Comparison of ENCODE assay signal across 16 cellular contexts in genomic region chr11:241634-242033, GRCh38. TPM values are rescaled to one million over a fixed set of nuclear protein-coding genes. Genes with fewer than 3 reads are reported as not detected.
DNase-seq lines count a peak whose midpoint lies in the region; TF ChIP-seq lines count a peak whose summit lies in the region.
"Had no signal": no experiment of that assay in that cellular context is flagged by ENCODE, and none has a peak within 500 bp of the region (broad histone marks: within the 10 kb centered on the region; RNA-seq: fewer than 3 reads in every experiment).

No MANE protein-coding gene starts in this region.

- 0 out of 2 replicates have a peak, but pooled peaks cover 1% of the 10 kb centered on the region for H3F3A ChIP-seq in GM23248 (ENCODE audit: insufficient read depth)

- intact Hi-C loops in CD14-positive monocyte (cut with micrococcal nuclease), result no loop called here

- 87 to 89% methylated on average over 5 of the region's 5 CpGs for WGBS in GM23248 (ENCODE audit: low coverage in 1 of 2, low lambda C conversion rate in 2 of 2, missing lambda C conversion rate in 2 of 2), 2 experiments

- H3K4me3 Mint-ChIP-seq in CD14-positive monocyte (no peak overlapping the region), chondrocyte (ENCODE audit: unreplicated experiment) (no peak overlapping the region), nephron progenitor cell (no peak overlapping the region)

- peak overlapping the region in 4 of 7 donors; percentile 1 to 48 (median 34) for H3K27ac Mint-ChIP-seq in CD14-positive monocyte
- peak overlapping the region; percentile 18 for H3K27ac Mint-ChIP-seq in chondrocyte (ENCODE audit: unreplicated experiment)
- H3K27ac Mint-ChIP-seq in nephron progenitor cell, result peak overlapping the region; percentile 3

- no peak overlapping the region for H3K4me2 ChIP-seq in GM23248 (ENCODE audit: unreplicated experiment)

- no peaks in the 10 kb centered on the region for H3K27me3 ChIP-seq in GM23248 (replicated peaks; ENCODE audit: insufficient read depth)
- H3K27me3 ChIP-seq: ascending aorta, BE2C had no signal

- DNase-seq in CD14-positive monocyte (ENCODE audit: low spot score) (no peak), GM23248 (no peak), chondrocyte (ENCODE audit: low spot score) (no peak), nephron progenitor cell (no peak), hypothalamus (lab: John Stamatoyannopoulos, UW) (no peak), COLO668 (lab: John Stamatoyannopoulos, UW; ENCODE audit: unreplicated experiment) (no peak), amniotic stem cell (lab: John Stamatoyannopoulos, UW) (no peak)
- DNase-seq: activated T-cell treated with anti-CD3 and anti-CD28 coated beads, Interleukin-2, amount 50 U/mL, for 1 hour; BE2C; DMS53; kidney glomerular epithelial cell; NCI-H345; stimulated activated CD4-positive, alpha-beta T cell treated with anti-CD3 and anti-CD28 coated beads, Interleukin-2, amount 100 ng/mL, for 48 hours had no signal

- H2AFZ ChIP-seq in GM23248, result no peak overlapping the region

- H3K36me3 Mint-ChIP-seq in CD14-positive monocyte (peaks cover 65 to 71% of the 10 kb centered on the region in 2 donors), chondrocyte (ENCODE audit: low read depth) (peaks cover 26% of the 10 kb centered on the region), nephron progenitor cell (ENCODE audit: low read depth) (peaks cover 54% of the 10 kb centered on the region)

- H3K9me2 ChIP-seq in GM23248 (ENCODE audit: insufficient read depth), result no peaks in the 10 kb centered on the region

- peaks cover 0 to 2% (median 0%) of the 10 kb centered on the region in 3 donors for H3K27me3 Mint-ChIP-seq in CD14-positive monocyte (ENCODE audit: low read depth in 3 of 3)
- H3K27me3 Mint-ChIP-seq in chondrocyte (ENCODE audit: low read depth), result no peaks in the 10 kb centered on the region
- no peaks in the 10 kb centered on the region for H3K27me3 Mint-ChIP-seq in nephron progenitor cell (ENCODE audit: low read depth, poor library complexity)

- H3K27ac ChIP-seq in GM23248, result no peak overlapping the region
- H3K27ac ChIP-seq: ascending aorta had no signal

- no peak overlapping the region for H3K4me3 ChIP-seq in GM23248
- H3K4me3 ChIP-seq: ascending aorta had no signal

- peaks cover 86% of the 10 kb centered on the region for H3K79me2 ChIP-seq in GM23248 (ENCODE audit: insufficient read depth)

- H3K4me1 Mint-ChIP-seq in CD14-positive monocyte (peaks cover 17% of the 10 kb centered on the region), chondrocyte (ENCODE audit: low read depth) (peaks cover 22% of the 10 kb centered on the region), nephron progenitor cell (peaks cover 16% of the 10 kb centered on the region)

- peaks cover 50% of the 10 kb centered on the region for H3K36me3 ChIP-seq in GM23248 (ENCODE audit: low read depth)

- no peak for TF ChIP-seq CTCF in CD14-positive monocyte (IDR thresholded peaks at IDR 0.05)
- no peak for TF ChIP-seq CTCF in chondrocyte (IDR thresholded peaks at IDR 0.05)
- no peak for TF ChIP-seq CTCF in nephron progenitor cell (IDR thresholded peaks at IDR 0.05)

- in situ Hi-C loops in GM23248 (cut with MboI), result no loop called here

- H3K9ac ChIP-seq in GM23248, result 0 out of 2 replicates have a peak overlapping the region, but pooled peaks have one; percentile 5

- H3K9me3 Mint-ChIP-seq in CD14-positive monocyte (no peaks in the 10 kb centered on the region), chondrocyte (ENCODE audit: low read depth) (no peaks in the 10 kb centered on the region), nephron progenitor cell (no peaks in the 10 kb centered on the region)

- no peaks in the 10 kb centered on the region for H4K20me1 ChIP-seq in GM23248 (ENCODE audit: insufficient read depth)

- peaks cover 12% of the 10 kb centered on the region; the same call in 1 of the 2 replicates for H3K4me1 ChIP-seq in GM23248 (ENCODE audit: insufficient read depth)
- H3K4me1 ChIP-seq: BE2C had no signal

- no peaks in the 10 kb centered on the region for H3K9me3 ChIP-seq in GM23248 (ENCODE audit: low read depth)
- H3K9me3 ChIP-seq: ascending aorta, BE2C had no signal

RNA-seq across cellular contexts. Expression of gene PSMD13, which starts 4.9 kb away (rescaled TPM):
- polyA plus RNA-seq in CD14-positive monocyte, result 100 to 1,000 TPM; 218 to 272 TPM
- 127 and 145 TPM in 2 replicates for total RNA-seq in GM23248 (2014; rRNA removed; shearing (Covaris generic))
- 188 and 193 TPM in 2 replicates for polyA plus RNA-seq in GM23248 (2016; fragmentation: Nextera tagmentation; extraction: Ambion mirVana)
- total RNA-seq in chondrocyte, result 103 to 122 TPM (median 104 TPM) in 3 replicates

RNA-seq across cellular contexts. Expression of gene SIRT3, which starts 5.5 kb away (rescaled TPM):
- polyA plus RNA-seq in CD14-positive monocyte (1 to 10 TPM; 4.3 TPM), GM23248 (2016; fragmentation: Nextera tagmentation; extraction: Ambion mirVana) (12.3 and 14.9 TPM in 2 replicates)
- total RNA-seq in GM23248 (2014; rRNA removed; shearing (Covaris generic)), result 10.5 and 15.5 TPM in 2 replicates
- total RNA-seq in chondrocyte, result 14.5 to 20.9 TPM (median 18.5 TPM) in 3 replicates

RNA-seq across cellular contexts. Expression of gene RIC8A, which starts 34.1 kb away (rescaled TPM):
- polyA plus RNA-seq in CD14-positive monocyte (10 to 100 TPM; 51.1 to 56.5 TPM), GM23248 (2016; fragmentation: Nextera tagmentation; extraction: Ambion mirVana) (121 and 132 TPM in 2 replicates)
- 220 and 226 TPM in 2 replicates for total RNA-seq in GM23248 (2014; rRNA removed; shearing (Covaris generic))
- 107 to 130 TPM (median 124 TPM) in 3 replicates for total RNA-seq in chondrocyte

RNA-seq across cellular contexts. Expression of gene BET1L, which starts 34.4 kb away (rescaled TPM):
- polyA plus RNA-seq in CD14-positive monocyte (10 to 100 TPM in 1 of 2 donors, 1 to 10 TPM in 1; 9.5 to 29.3 TPM), GM23248 (2016; fragmentation: Nextera tagmentation; extraction: Ambion mirVana) (76.6 and 78.5 TPM in 2 replicates)
- total RNA-seq in GM23248 (2014; rRNA removed; shearing (Covaris generic)), result 25.7 and 27.2 TPM in 2 replicates
- 58.0 to 71.1 TPM (median 59.6 TPM) in 3 replicates for total RNA-seq in chondrocyte

RNA-seq across cellular contexts. Expression of gene NLRP6, which starts 36.6 kb away (rescaled TPM):
- polyA plus RNA-seq in CD14-positive monocyte (under 1 TPM; 0.10 to 0.24 TPM), GM23248 (2016; fragmentation: Nextera tagmentation; extraction: Ambion mirVana) (not detected in 2 replicates)
- not detected in 2 replicates for total RNA-seq in GM23248 (2014; rRNA removed; shearing (Covaris generic))
- total RNA-seq in chondrocyte, result not detected in 3 replicates
- total RNA-seq: ascending aorta, osteocyte, temporal lobe had no signal
